ENCODE assay signal across 1 cellular context in genomic region chr20:63741354-63741675, GRCh38.
TF ChIP-seq lines count a peak whose summit lies in the region.

No MANE protein-coding gene starts in this region.

TF ChIP-seq in H1, 55 proteins besides CTCF, POLR2A, EP300 and RAD21:
- TF ChIP-seq TBP (IDR thresholded peaks at IDR 0.05; ENCODE audit: low read depth, low read length) (no peak), YY1 (IDR thresholded peaks at IDR 0.05; ENCODE audit: low read depth, low read length) (peak; percentile 86), SP4 (IDR thresholded peaks at IDR 0.05; ENCODE audit: low read length) (no peak)
